ENCODE assay signal across 9 cellular contexts in the genomic region with DNA sequence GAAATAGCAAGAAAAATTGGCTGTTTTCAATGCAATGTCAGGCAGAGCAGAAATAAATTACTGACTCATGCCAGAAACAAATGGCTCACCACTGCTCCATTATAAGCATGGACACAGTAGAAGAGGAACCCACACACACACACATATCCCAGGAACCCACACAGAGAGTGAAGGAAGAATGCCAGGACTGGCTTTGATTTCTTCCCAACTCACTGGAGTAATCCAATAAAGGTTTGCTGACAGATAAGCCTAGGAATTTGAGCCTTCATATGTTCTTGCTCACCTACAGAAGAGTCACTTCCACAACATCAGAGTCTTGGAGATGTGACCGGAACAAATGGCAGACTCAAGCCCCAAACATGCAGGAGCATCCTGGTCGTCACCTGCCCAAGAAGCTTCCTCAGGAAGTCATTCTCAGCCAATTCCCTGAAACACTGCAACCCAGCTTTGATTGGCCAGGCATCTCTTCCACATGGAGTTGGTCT. TPM values are rescaled to one million over a fixed set of nuclear protein-coding genes. Genes with fewer than 3 reads are reported as not detected.
DNase-seq lines count a peak whose midpoint lies in the region; ATAC-seq, FAIRE-seq and TF ChIP-seq lines count a peak whose summit lies in the region.
"Had no signal": no experiment of that assay in that cellular context is flagged by ENCODE, and none has a peak within 500 bp of the region (broad histone marks: within the 10 kb centered on the region; RNA-seq: fewer than 3 reads in every experiment).

No MANE protein-coding gene starts in this region.

- H3K27me3 Mint-ChIP-seq in activated naive CD8-positive, alpha-beta T cell treated with anti-CD3 and anti-CD28 coated beads, Interleukin-2, amount 10 ng/mL, durations not matched to agents 7 days and 5 days, result no peaks in the 10 kb centered on the region

- H3K36me3 ChIP-seq in HepG2 (replicated peaks in 1 of 2; ENCODE audit: control insufficient read depth in 1 of 2, insufficient read depth in 2 of 2, low read length in 2 of 2) (peaks cover 3 to 35% of the 10 kb centered on the region in 2 experiments), right lobe of liver (peaks cover 0 to 4% (median 0%) of the 10 kb centered on the region in 4 donors), upper lobe of right lung (peaks cover 19% of the 10 kb centered on the region)

- H3K27ac ChIP-seq in HepG2 (ENCODE audit: extremely low read length, insufficient read depth, low read length) (no peak overlapping the region), right lobe of liver (no peak overlapping the region), upper lobe of right lung (no peak overlapping the region)

- no peak for TF ChIP-seq RAD21 in HepG2 (CRISPR knock-in tag; IDR thresholded peaks at IDR 0.05)

- no peak for ATAC-seq in HepG2
- no peak for ATAC-seq in right lobe of liver
- ATAC-seq in activated naive CD8-positive, alpha-beta T cell treated with anti-CD3 and anti-CD28 coated beads, Interleukin-2, amount 10 ng/mL, durations not matched to agents 7 days and 5 days (ENCODE audit: low read depth), result no peak
- no peak for ATAC-seq in upper lobe of right lung

- H3K4me3 ChIP-seq in HepG2 (replicated peaks in 1 of 3; ENCODE audit: insufficient read depth in 1 of 3, low read depth in 2 of 3, low read length in 3 of 3) (no peak overlapping the region), right lobe of liver (no peak overlapping the region), upper lobe of right lung (peak overlapping the region; percentile 9)

- H3K9me3 ChIP-seq in HepG2 (ENCODE audit: low read length), result no peaks in the 10 kb centered on the region
- H3K9me3 ChIP-seq in right lobe of liver, result no peaks in the 10 kb centered on the region
- no peaks in the 10 kb centered on the region for H3K9me3 ChIP-seq in upper lobe of right lung

- peak overlapping the region; percentile 4; the same call in 1 of the 2 replicates for H3K9ac ChIP-seq in HepG2 (ENCODE audit: insufficient read depth, low read depth, low read length)

- POLR2A ChIA-PET in HepG2 (lab: Yijun Ruan, JAX), result interaction anchor here (1.4 kb wide), 1 partner anchor 35 kb away, joined by 3 read pairs; a partner anchor contains a TSS
- POLR2A ChIA-PET in activated naive CD8-positive, alpha-beta T cell treated with anti-CD3 and anti-CD28 coated beads, Interleukin-2, amount 10 ng/mL, durations not matched to agents 7 days and 5 days (lab: Charles Lee), result no interaction called here

- peak overlapping the region; percentile 15 for H3K27ac Mint-ChIP-seq in activated naive CD8-positive, alpha-beta T cell treated with anti-CD3 and anti-CD28 coated beads, Interleukin-2, amount 10 ng/mL, durations not matched to agents 7 days and 5 days

- peak overlapping the region; percentile 9 for H3K4me3 Mint-ChIP-seq in activated naive CD8-positive, alpha-beta T cell treated with anti-CD3 and anti-CD28 coated beads, Interleukin-2, amount 10 ng/mL, durations not matched to agents 7 days and 5 days

- no peak for TF ChIP-seq EP300 in HepG2 (IDR thresholded peaks at IDR 0.05; ENCODE audit: low read depth in 2 of 2, low read length in 2 of 2)
- TF ChIP-seq EP300 in HepG2 (CRISPR knock-in tag; IDR thresholded peaks at IDR 0.05; ENCODE audit: borderline replicate concordance), result no peak

- TF ChIP-seq CTCF in HepG2 (CRISPR knock-in tag; IDR thresholded peaks at IDR 0.05) (no peak), right lobe of liver (IDR thresholded peaks at IDR 0.05) (no peak), upper lobe of right lung (IDR thresholded peaks at IDR 0.05) (no peak)

- H3K36me3 Mint-ChIP-seq in activated naive CD8-positive, alpha-beta T cell treated with anti-CD3 and anti-CD28 coated beads, Interleukin-2, amount 10 ng/mL, durations not matched to agents 7 days and 5 days, result peaks cover 28% of the 10 kb centered on the region

- no TSS peak for BruUV-seq in HepG2 (replicated peaks; lab: Mats Ljungman, UMichigan)

- H3K27me3 ChIP-seq in HepG2 (ENCODE audit: control insufficient read depth in 1 of 2, insufficient read depth in 2 of 2, low read length in 2 of 2) (no peaks in the 10 kb centered on the region; a peak in 1 of 5 replicates), right lobe of liver (no peaks in the 10 kb centered on the region), upper lobe of right lung (no peaks in the 10 kb centered on the region)

- in situ Hi-C loops in HepG2 (cut with HindIII; ENCODE audit: extremely low pct_ligation_motif_present, low pct_unique_long_range_greater_than_20kb), result no loop called here

- FAIRE-seq in HepG2 (lab: Jason Lieb, UNC), result no peak

- peak overlapping the region; percentile 96 for H3K4me2 ChIP-seq in HepG2 (ENCODE audit: low read depth, low read length)

- intact Hi-C loops in HepG2 (cut with micrococcal nuclease; ENCODE audit: unreplicated experiment) (loop anchor here (2.0 kb wide), 1 partner anchor 49 kb away; no protein-coding TSS in a partner anchor), right lobe of liver (cut with DNase I) (no loop called here), upper lobe of right lung (cut with DNase I) (no loop called here)

- no peak for TF ChIP-seq POLR2A in HepG2 (IDR thresholded peaks at IDR 0.05; ENCODE audit: insufficient read depth in 1 of 2, low read depth in 2 of 2, low read length in 2 of 2)
- no peak for TF ChIP-seq POLR2A in right lobe of liver (IDR thresholded peaks at IDR 0.05)

- H3K4me1 ChIP-seq in HepG2 (ENCODE audit: insufficient read depth, low read length), result peaks cover 70% of the 10 kb centered on the region
- peaks cover 0 to 33% (median 12%) of the 10 kb centered on the region in 4 donors for H3K4me1 ChIP-seq in right lobe of liver
- peaks cover 57% of the 10 kb centered on the region for H3K4me1 ChIP-seq in upper lobe of right lung

- 82% methylated on average over 2 of the region's 2 CpGs for WGBS in HepG2 (ENCODE audit: low lambda C conversion rate)
- no CpG with 5 or more reads among the region's 2 CpGs for WGBS in right lobe of liver (ENCODE audit: insufficient coverage, low coverage, low lambda C conversion rate, missing lambda C conversion rate)

- H4K20me1 ChIP-seq in HepG2 (ENCODE audit: insufficient read depth, low read length), result no peaks in the 10 kb centered on the region

- peaks cover 44% of the 10 kb centered on the region for H3K4me1 Mint-ChIP-seq in activated naive CD8-positive, alpha-beta T cell treated with anti-CD3 and anti-CD28 coated beads, Interleukin-2, amount 10 ng/mL, durations not matched to agents 7 days and 5 days

- H2AFZ ChIP-seq in HepG2 (ENCODE audit: low read length), result no peak overlapping the region

- DNase-seq in HepG2 (ENCODE audit: low spot score) (no peak), right lobe of liver (no peak), iris pigment epithelial cell (ENCODE audit: low read depth) (peak; percentile 54), upper lobe of right lung (no peak), NCI-H1092 (lab: John Stamatoyannopoulos, UW) (no peak), SHP77 (lab: John Stamatoyannopoulos, UW) (no peak), mesenteric fat pad (ENCODE audit: low spot score) (no peak)
- DNase-seq in activated naive CD8-positive, alpha-beta T cell treated with anti-CD3 and anti-CD28 coated beads, Interleukin-2, amount 10 ng/mL, durations not matched to agents 7 days and 5 days, result no peak
- DNase-seq: NCI-H510A treated with DMSO at 0.1 percent for 48 hours had no signal

- H3K9me3 Mint-ChIP-seq in activated naive CD8-positive, alpha-beta T cell treated with anti-CD3 and anti-CD28 coated beads, Interleukin-2, amount 10 ng/mL, durations not matched to agents 7 days and 5 days, result no peaks in the 10 kb centered on the region

- CTCF ChIA-PET in HepG2 (lab: Yijun Ruan, JAX; ENCODE audit: low intra/inter-chr PET ratio, low total read pairs), result no interaction called here

- peaks cover 43% of the 10 kb centered on the region for H3K79me2 ChIP-seq in HepG2 (ENCODE audit: insufficient read depth, low read length)

RNA-seq across cellular contexts. Expression of a gene that starts 2.2 kb away (rescaled TPM):
- total RNA-seq in HepG2 (2016; rRNA removed; fragmentation: Illumina TruSeq; extraction: Trizol) (10.2 and 14.9 TPM in 2 replicates), right lobe of liver (10 to 100 TPM in 5 of 6 experiments, 1 to 10 TPM in 1; 9.8 to 13.1 (median 12.4) TPM), upper lobe of right lung (21.3 TPM), mesenteric fat pad (15.9 TPM)
- 2.1 and 2.4 TPM in 2 replicates for total RNA-seq in HepG2 (2016; cell fraction: cytosol; rRNA removed; fragmentation: Illumina TruSeq; extraction: Trizol; ENCODE audit: low read depth)
- 10.1 and 14.6 TPM in 2 replicates for total RNA-seq in HepG2 (2016; cell fraction: insoluble cytoplasmic fraction; rRNA removed; fragmentation: Illumina TruSeq; extraction: Trizol)
- total RNA-seq in HepG2 (2016; cell fraction: membrane; rRNA removed; fragmentation: Illumina TruSeq; extraction: Trizol), result 6.4 and 6.5 TPM in 2 replicates
- 11.2 and 11.7 TPM in 2 replicates for total RNA-seq in HepG2 (2016; cell fraction: nucleus; rRNA removed; fragmentation: Illumina TruSeq; extraction: Trizol)
- polyA plus RNA-seq in HepG2 (2011; rRNA removed), result 10.3 and 12.3 TPM in 2 replicates
- 9.8 and 12.1 TPM in 2 replicates for polyA plus RNA-seq in HepG2 (2011; cell fraction: cytosol; rRNA removed)
- 27.6 and 28.0 TPM in 2 replicates for polyA plus RNA-seq in HepG2 (2011; cell fraction: nucleus; rRNA removed)
- 6.7 and 9.1 TPM in 2 replicates for polyA plus RNA-seq in HepG2 (2012)
- polyA plus RNA-seq in HepG2 (2016; cell fraction: cytosol; fragmentation: Illumina TruSeq; extraction: Trizol; ENCODE audit: low read depth), result 1.3 and 1.8 TPM in 2 replicates
- 7.7 and 9.1 TPM in 2 replicates for polyA plus RNA-seq in HepG2 (2016; cell fraction: insoluble cytoplasmic fraction; fragmentation: Illumina TruSeq; extraction: Trizol; ENCODE audit: low read depth)
- polyA plus RNA-seq in HepG2 (2016; cell fraction: membrane; fragmentation: Illumina TruSeq; extraction: Trizol; ENCODE audit: low read depth), result 3.6 and 3.7 TPM in 2 replicates
- polyA plus RNA-seq in HepG2 (2016; cell fraction: nucleus; fragmentation: Illumina TruSeq; extraction: Trizol; ENCODE audit: insufficient read depth, low read depth), result 14.2 and 14.7 TPM in 2 replicates
- polyA minus RNA-seq in HepG2 (2011; rRNA and poly(A)+ RNA removed; ENCODE audit: low replicate concordance), result 18.7 and 35.4 TPM in 2 replicates
- polyA minus RNA-seq in HepG2 (2011; cell fraction: cytosol; rRNA and poly(A)+ RNA removed), result 4.0 and 5.7 TPM in 2 replicates
- polyA minus RNA-seq in HepG2 (2011; cell fraction: nucleus; rRNA and poly(A)+ RNA removed), result 19.3 and 23.9 TPM in 2 replicates
- total RNA-seq in activated naive CD8-positive, alpha-beta T cell treated with anti-CD3 and anti-CD28 coated beads, Interleukin-2, amount 10 ng/mL, durations not matched to agents 7 days and 5 days, result 10 to 100 TPM; 32.8 to 34.7 TPM

RNA-seq across cellular contexts. Expression of a gene that starts 14.5 kb away (rescaled TPM):
- total RNA-seq in HepG2 (2016; rRNA removed; fragmentation: Illumina TruSeq; extraction: Trizol) (16.8 and 17.2 TPM in 2 replicates), right lobe of liver (10 to 100 TPM; 16.9 to 24.3 (median 19.4) TPM), upper lobe of right lung (38.1 TPM), mesenteric fat pad (18.6 TPM)
- 3.1 and 4.0 TPM in 2 replicates for total RNA-seq in HepG2 (2016; cell fraction: cytosol; rRNA removed; fragmentation: Illumina TruSeq; extraction: Trizol; ENCODE audit: low read depth)
- total RNA-seq in HepG2 (2016; cell fraction: insoluble cytoplasmic fraction; rRNA removed; fragmentation: Illumina TruSeq; extraction: Trizol), result 14.8 and 16.9 TPM in 2 replicates
- 10.2 and 12.7 TPM in 2 replicates for total RNA-seq in HepG2 (2016; cell fraction: membrane; rRNA removed; fragmentation: Illumina TruSeq; extraction: Trizol)
- 9.1 and 12.7 TPM in 2 replicates for total RNA-seq in HepG2 (2016; cell fraction: nucleus; rRNA removed; fragmentation: Illumina TruSeq; extraction: Trizol)
- polyA plus RNA-seq in HepG2 (2011; rRNA removed), result 22.9 and 25.1 TPM in 2 replicates
- polyA plus RNA-seq in HepG2 (2011; cell fraction: cytosol; rRNA removed), result 24.3 and 29.1 TPM in 2 replicates
- 35.0 and 36.6 TPM in 2 replicates for polyA plus RNA-seq in HepG2 (2011; cell fraction: nucleus; rRNA removed)
- polyA plus RNA-seq in HepG2 (2012), result 9.7 and 13.0 TPM in 2 replicates
- 1.9 and 2.9 TPM in 2 replicates for polyA plus RNA-seq in HepG2 (2016; cell fraction: cytosol; fragmentation: Illumina TruSeq; extraction: Trizol; ENCODE audit: low read depth)
- polyA plus RNA-seq in HepG2 (2016; cell fraction: insoluble cytoplasmic fraction; fragmentation: Illumina TruSeq; extraction: Trizol; ENCODE audit: low read depth), result 14.5 TPM in 2 replicates
- polyA plus RNA-seq in HepG2 (2016; cell fraction: membrane; fragmentation: Illumina TruSeq; extraction: Trizol; ENCODE audit: low read depth), result 6.4 and 6.5 TPM in 2 replicates
- polyA plus RNA-seq in HepG2 (2016; cell fraction: nucleus; fragmentation: Illumina TruSeq; extraction: Trizol; ENCODE audit: insufficient read depth, low read depth), result 14.3 and 15.1 TPM in 2 replicates
- 49.0 and 55.7 TPM in 2 replicates for polyA minus RNA-seq in HepG2 (2011; rRNA and poly(A)+ RNA removed; ENCODE audit: low replicate concordance)
- 15.0 and 15.7 TPM in 2 replicates for polyA minus RNA-seq in HepG2 (2011; cell fraction: cytosol; rRNA and poly(A)+ RNA removed)
- polyA minus RNA-seq in HepG2 (2011; cell fraction: nucleus; rRNA and poly(A)+ RNA removed), result 22.0 and 24.1 TPM in 2 replicates
- total RNA-seq in activated naive CD8-positive, alpha-beta T cell treated with anti-CD3 and anti-CD28 coated beads, Interleukin-2, amount 10 ng/mL, durations not matched to agents 7 days and 5 days, result 10 to 100 TPM; 51.0 to 53.6 TPM

RNA-seq across cellular contexts. Expression of a gene that starts 35.3 kb away (rescaled TPM):
- 6.2 and 27.3 TPM in 2 replicates for total RNA-seq in HepG2 (2016; rRNA removed; fragmentation: Illumina TruSeq; extraction: Trizol)
- total RNA-seq in HepG2 (2016; cell fraction: cytosol; rRNA removed; fragmentation: Illumina TruSeq; extraction: Trizol; ENCODE audit: low read depth), result 6.1 and 6.8 TPM in 2 replicates
- 6.3 and 26.1 TPM in 2 replicates for total RNA-seq in HepG2 (2016; cell fraction: insoluble cytoplasmic fraction; rRNA removed; fragmentation: Illumina TruSeq; extraction: Trizol)
- 6.5 and 7.6 TPM in 2 replicates for total RNA-seq in HepG2 (2016; cell fraction: membrane; rRNA removed; fragmentation: Illumina TruSeq; extraction: Trizol)
- 39.9 and 46.9 TPM in 2 replicates for total RNA-seq in HepG2 (2016; cell fraction: nucleus; rRNA removed; fragmentation: Illumina TruSeq; extraction: Trizol)
- 45.8 and 56.0 TPM in 2 replicates for polyA plus RNA-seq in HepG2 (2011; rRNA removed)
- polyA plus RNA-seq in HepG2 (2011; cell fraction: cytosol; rRNA removed), result 11.1 and 18.9 TPM in 2 replicates
- 493 and 513 TPM in 2 replicates for polyA plus RNA-seq in HepG2 (2011; cell fraction: nucleus; rRNA removed)
- 24.8 and 36.0 TPM in 2 replicates for polyA plus RNA-seq in HepG2 (2012)
- 4.2 and 5.0 TPM in 2 replicates for polyA plus RNA-seq in HepG2 (2016; cell fraction: cytosol; fragmentation: Illumina TruSeq; extraction: Trizol; ENCODE audit: low read depth)
- polyA plus RNA-seq in HepG2 (2016; cell fraction: insoluble cytoplasmic fraction; fragmentation: Illumina TruSeq; extraction: Trizol; ENCODE audit: low read depth), result 6.8 and 9.0 TPM in 2 replicates
- 6.7 and 6.9 TPM in 2 replicates for polyA plus RNA-seq in HepG2 (2016; cell fraction: membrane; fragmentation: Illumina TruSeq; extraction: Trizol; ENCODE audit: low read depth)
- 133 and 150 TPM in 2 replicates for polyA plus RNA-seq in HepG2 (2016; cell fraction: nucleus; fragmentation: Illumina TruSeq; extraction: Trizol; ENCODE audit: insufficient read depth, low read depth)
- polyA minus RNA-seq in HepG2 (2011; rRNA and poly(A)+ RNA removed; ENCODE audit: low replicate concordance), result 15.3 and 41.9 TPM in 2 replicates
- polyA minus RNA-seq in HepG2 (2011; cell fraction: cytosol; rRNA and poly(A)+ RNA removed), result 3.1 and 3.3 TPM in 2 replicates
- 33.8 and 34.6 TPM in 2 replicates for polyA minus RNA-seq in HepG2 (2011; cell fraction: nucleus; rRNA and poly(A)+ RNA removed)
- total RNA-seq in right lobe of liver, result 10 to 100 TPM; 12.2 to 18.3 (median 16.7) TPM
- 10 to 100 TPM; 58.6 to 70.2 TPM for total RNA-seq in activated naive CD8-positive, alpha-beta T cell treated with anti-CD3 and anti-CD28 coated beads, Interleukin-2, amount 10 ng/mL, durations not matched to agents 7 days and 5 days
- total RNA-seq in upper lobe of right lung, result 38.1 TPM
- total RNA-seq in mesenteric fat pad, result 18.4 TPM
